24 cellular contexts compared by ENCODE assay signal in genomic region chr6:90709597-90709996, GRCh38.
"Had no signal": no experiment of that assay in that cellular context is flagged by ENCODE, and none has a peak within 500 bp of the region (broad histone marks: within the 10 kb centered on the region; RNA-seq: fewer than 3 reads in every experiment).

No MANE protein-coding gene starts in this region.

- H3K4me3 ChIP-seq: MG63, SJSA1 had no signal

- H3K4me1 ChIP-seq: SJSA1 had no signal

- DNase-seq: IMR-90, Karpas-422, KG1, MG63, NCI-H1092, NCI-H1105 treated with DMSO at 0.1 percent for 48 hours, NCI-H1417 treated with DMSO at 0.1 percent for 48 hours, NCI-H146, NCI-H1694 treated with DMSO at 0.1 percent for 48 hours, NCI-H1930, NCI-H2081, NCI-H2107, NCI-H2227 treated with DMSO at 0.1 percent for 48 hours, NCI-H446, NCI-H510A, NCI-H524 treated with DMSO at 0.1 percent for 48 hours, NCI-H69, NCI-H774, Right ventricle myocardium superior, RPMI8226, SIG-M5 had no signal

- H3K27ac ChIP-seq: SJSA1 had no signal

- H3K9me3 ChIP-seq: MG63, SJSA1 had no signal

- H3K27me3 ChIP-seq: MG63 had no signal

- ATAC-seq: HepG2 had no signal

- H3K36me3 ChIP-seq: MG63, SJSA1 had no signal

- FAIRE-seq: HepG2, RCC 7860 had no signal
